ENCODE assay signal across 8 cellular contexts in the genomic region with DNA sequence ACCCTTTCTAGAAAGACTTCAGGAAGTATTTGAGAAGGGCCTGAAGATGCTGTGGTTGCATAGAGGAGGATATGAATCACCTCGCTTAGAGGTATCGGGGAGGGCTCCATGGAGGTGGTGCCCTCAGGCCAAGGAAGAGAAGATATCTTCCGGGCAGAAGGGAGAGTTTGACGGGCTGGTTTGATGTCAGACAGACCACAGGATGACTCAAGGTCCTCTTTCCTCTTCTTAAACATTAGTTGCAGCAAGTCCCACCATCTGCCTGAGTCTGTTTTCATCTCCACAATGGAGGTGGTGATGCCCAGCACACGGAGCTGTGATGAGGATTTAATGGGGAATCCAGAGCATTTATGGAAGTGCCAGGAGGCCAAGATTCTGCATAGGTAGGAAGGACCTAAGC. TPM values are rescaled to one million over a fixed set of nuclear protein-coding genes. Genes with fewer than 3 reads are reported as not detected.
DNase-seq lines count a peak whose midpoint lies in the region; ATAC-seq and TF ChIP-seq lines count a peak whose summit lies in the region.

No MANE protein-coding gene starts in this region.

- no peak overlapping the region for H3K27ac ChIP-seq in naive thymus-derived CD4-positive, alpha-beta T cell (ENCODE audit: low read depth, low read length)

- H3K4me3 ChIP-seq in naive thymus-derived CD4-positive, alpha-beta T cell (ENCODE audit: low read length): no peak overlapping the region

- H3K27me3 ChIP-seq in naive thymus-derived CD4-positive, alpha-beta T cell (ENCODE audit: control insufficient read depth in 2 of 2, insufficient read depth in 2 of 2, low read length in 2 of 2): no peaks in the 10 kb centered on the region

- DNase-seq in M059J (ENCODE audit: low read depth) (peak; percentile 96), NCI-H2081 (lab: John Stamatoyannopoulos, UW) (no peak), DMS79 (lab: John Stamatoyannopoulos, UW) (no peak), NCI-H146 (lab: John Stamatoyannopoulos, UW) (no peak)
- peak; percentile 51 for DNase-seq in activated CD8-positive, alpha-beta memory T cell treated with anti-CD3 and anti-CD28 coated beads, Interleukin-2, amount 50 U/mL, for 24 hours (ENCODE audit: extremely low read depth)
- peak in 1 of 9 donors; percentile 75 for DNase-seq in naive thymus-derived CD4-positive, alpha-beta T cell

- peaks cover 45 to 90% (median 80%) of the 10 kb centered on the region in 7 donors for H3K4me1 Mint-ChIP-seq in naive thymus-derived CD4-positive, alpha-beta T cell

- peaks cover 0 to 39% (median 5%) of the 10 kb centered on the region in 5 donors for H3K36me3 Mint-ChIP-seq in naive thymus-derived CD4-positive, alpha-beta T cell

- H3K4me1 ChIP-seq in naive thymus-derived CD4-positive, alpha-beta T cell (ENCODE audit: control insufficient read depth in 2 of 2, insufficient read depth in 2 of 2, low read length in 2 of 2): peaks cover 56 to 57% of the 10 kb centered on the region in 2 donors

- H3K9me3 ChIP-seq in naive thymus-derived CD4-positive, alpha-beta T cell (ENCODE audit: control insufficient read depth in 2 of 3, low read length in 3 of 3): no peaks in the 10 kb centered on the region

- H3K36me3 ChIP-seq in naive thymus-derived CD4-positive, alpha-beta T cell (ENCODE audit: control insufficient read depth in 2 of 3, insufficient read depth in 3 of 3, low read length in 3 of 3): no peaks in the 10 kb centered on the region

- ATAC-seq in GM18498 (IDR thresholded peaks at IDR 0.05; ENCODE audit: unreplicated experiment) (peak; percentile 42), GM18505 (IDR thresholded peaks at IDR 0.05; ENCODE audit: unreplicated experiment) (no peak)
- peak; percentile 88 for ATAC-seq in naive thymus-derived CD4-positive, alpha-beta T cell

- H3K9me3 Mint-ChIP-seq in naive thymus-derived CD4-positive, alpha-beta T cell: no peaks in the 10 kb centered on the region

- CTCF ChIA-PET in naive thymus-derived CD4-positive, alpha-beta T cell (lab: Charles Lee): interaction anchor here (2.8 kb wide), 1 partner anchor 82 kb away, joined by 14 read pairs; no protein-coding TSS in a partner anchor

- no peaks in the 10 kb centered on the region for H3K27me3 Mint-ChIP-seq in naive thymus-derived CD4-positive, alpha-beta T cell

- H3K4me3 Mint-ChIP-seq in naive thymus-derived CD4-positive, alpha-beta T cell: peak overlapping the region; percentile 32 to 87 (median 66)

- POLR2A ChIA-PET in naive thymus-derived CD4-positive, alpha-beta T cell (lab: Charles Lee): interaction anchor here (1.3 kb wide), 1 partner anchor 38 kb away, joined by 3 read pairs; no protein-coding TSS in a partner anchor

- no peak for TF ChIP-seq POLR2A in GM18505 (IDR thresholded peaks at IDR 0.05; ENCODE audit: borderline replicate concordance, extremely low read depth, insufficient read depth, insufficient read length)

- intact Hi-C loops in naive thymus-derived CD4-positive, alpha-beta T cell (cut with micrococcal nuclease): loop anchor here in 1 of 2 donors (1.0 kb wide), 3 partner anchors 8 to 67 kb away; partner anchors contain the start of gene RUNX3

- peak overlapping the region; percentile 56 to 92 (median 83) for H3K27ac Mint-ChIP-seq in naive thymus-derived CD4-positive, alpha-beta T cell

RNA-seq across cellular contexts. Expression of gene RUNX3, which starts 25.1 kb away (rescaled TPM):
- 0.17 and 0.37 TPM in 2 replicates for total RNA-seq in M059J (2014; rRNA removed; shearing (Covaris generic))
- total RNA-seq in naive thymus-derived CD4-positive, alpha-beta T cell: 100 to 1,000 TPM in 2 of 5 experiments, 10 to 100 TPM in 3; 71.4 to 135 (median 96.9) TPM
- 10 to 100 TPM; 14.2 to 25.8 TPM for polyA plus RNA-seq in naive thymus-derived CD4-positive, alpha-beta T cell

Comparison
In these comparisons a context has a peak if more than half of its experiments do, and no peak if none do; other contexts are left out.
1. DNase-seq: peak in M059J (single experiment) and activated CD8-positive, alpha-beta memory T cell treated with anti-CD3 and anti-CD28 coated beads, Interleukin-2, amount 50 U/mL, for 24 hours (single experiment); none in NCI-H2081 (0 of 2), DMS79 (single experiment) and NCI-H146 (single experiment).
2. RNA of gene RUNX3, which starts 25.1 kb away (total RNA-seq): 71.4 to 135 TPM in naive thymus-derived CD4-positive, alpha-beta T cell; 0.17 to 0.37 TPM in M059J; every median in the first group is over 10 times any median in the second.